16 cellular contexts compared by ENCODE assay signal in genomic region chr19:18651300-18651699, GRCh38. TPM values are rescaled to one million over a fixed set of nuclear protein-coding genes. Genes with fewer than 3 reads are reported as not detected.
DNase-seq lines count a peak whose midpoint lies in the region; ATAC-seq and TF ChIP-seq lines count a peak whose summit lies in the region.
"Had no signal": no experiment of that assay in that cellular context is flagged by ENCODE, and none has a peak within 500 bp of the region (broad histone marks: within the 10 kb centered on the region; RNA-seq: fewer than 3 reads in every experiment).

No MANE protein-coding gene starts in this region.

- H3K27me3 Mint-ChIP-seq in stimulated activated naive B cell treated with anti-CD40 and anti-IgM and Interleukin-4, amounts not matched to agents 10 μg/mL and 1 μg/mL and 100 μg/mL, for 72 hours: no peaks in the 10 kb centered on the region
- H3K27me3 Mint-ChIP-seq: activated naive CD4-positive, alpha-beta T cell treated with anti-CD3 and anti-CD28 coated beads, Interleukin-2, amount 10 ng/mL, durations not matched to agents 7 days and 5 days; T-helper 17 cell had no signal

- H3K27me3 ChIP-seq in esophagus (ENCODE audit: control insufficient read depth in 1 of 2, insufficient read depth in 2 of 2, low read length in 2 of 2) (no peaks in the 10 kb centered on the region), osteoblast (ENCODE audit: insufficient read depth, low read length) (no peaks in the 10 kb centered on the region), tibial nerve (no peaks in the 10 kb centered on the region)
- H3K27me3 ChIP-seq: left lung, right lobe of liver had no signal

- H3K9me3 Mint-ChIP-seq in stimulated activated naive B cell treated with anti-CD40 and anti-IgM and Interleukin-4, amounts not matched to agents 10 μg/mL and 1 μg/mL and 100 μg/mL, for 72 hours: peaks cover 0 to 8% of the 10 kb centered on the region in 2 donors
- H3K9me3 Mint-ChIP-seq: activated naive CD4-positive, alpha-beta T cell treated with anti-CD3 and anti-CD28 coated beads, Interleukin-2, amount 10 ng/mL, durations not matched to agents 7 days and 5 days; CD14-positive monocyte had no signal

- H3K27ac ChIP-seq in adipose tissue (ENCODE audit: low read depth, low read length) (peak overlapping the region; percentile 58), esophagus (ENCODE audit: low read depth in 2 of 2, low read length in 1 of 2) (peak overlapping the region; percentile 67 to 87), osteoblast (ENCODE audit: low read depth, low read length) (peak overlapping the region; percentile 100), tibial nerve (peak overlapping the region; percentile 61 to 95 (median 93))

- no peaks in the 10 kb centered on the region for H3K9me3 ChIP-seq in esophagus (ENCODE audit: control insufficient read depth in 2 of 2, insufficient read depth in 1 of 2, low read depth in 1 of 2, low read length in 1 of 2)
- H3K9me3 ChIP-seq in osteoblast (ENCODE audit: low read depth, low read length): no peaks in the 10 kb centered on the region
- H3K9me3 ChIP-seq in tibial nerve: no peaks in the 10 kb centered on the region
- H3K9me3 ChIP-seq: left lung, right lobe of liver had no signal

- ATAC-seq in GM19455 (IDR thresholded peaks at IDR 0.05; ENCODE audit: unreplicated experiment): no peak
- no peak for ATAC-seq in stimulated activated naive B cell treated with anti-CD40 and anti-IgM and Interleukin-4, amounts not matched to agents 10 μg/mL and 1 μg/mL and 100 μg/mL, for 72 hours (replicated peaks)
- no peak for ATAC-seq in GM21576 (IDR thresholded peaks at IDR 0.05; ENCODE audit: unreplicated experiment)
- ATAC-seq: natural killer cell, T-helper 17 cell had no signal

- H3K79me2 ChIP-seq in osteoblast (ENCODE audit: insufficient read depth, low read length): peaks cover 55% of the 10 kb centered on the region

- H3K4me3 ChIP-seq in esophagus (ENCODE audit: low read depth in 1 of 2, low read length in 2 of 2) (no peak overlapping the region), osteoblast (ENCODE audit: insufficient read depth, low read length) (peak overlapping the region; percentile 54), tibial nerve (no peak overlapping the region)
- H3K4me3 ChIP-seq: left lung, right lobe of liver had no signal

- 96 to 100% (median 100%) methylated on average over 1 of the region's 1 CpG for WGBS in adipose tissue, 3 donors
- WGBS in esophagus, 2 donors: 82 to 83% methylated on average over 1 of the region's 1 CpG
- 89 to 100% methylated on average over 1 of the region's 1 CpG for WGBS in tibial nerve, 2 donors

- peaks cover 8 to 12% of the 10 kb centered on the region in 2 donors for H3K4me1 ChIP-seq in esophagus (ENCODE audit: control insufficient read depth in 2 of 2, insufficient read depth in 2 of 2, low read length in 1 of 2)
- peaks cover 33% of the 10 kb centered on the region for H3K4me1 ChIP-seq in osteoblast (ENCODE audit: insufficient read depth, low read length)
- peaks cover 0 to 69% (median 45%) of the 10 kb centered on the region in 4 donors for H3K4me1 ChIP-seq in tibial nerve
- H3K4me1 ChIP-seq: right lobe of liver had no signal

- H3K4me1 Mint-ChIP-seq in stimulated activated naive B cell treated with anti-CD40 and anti-IgM and Interleukin-4, amounts not matched to agents 10 μg/mL and 1 μg/mL and 100 μg/mL, for 72 hours: peaks cover 31 to 38% of the 10 kb centered on the region in 2 donors

- peaks cover 0 to 4% of the 10 kb centered on the region in 2 donors for H3K36me3 ChIP-seq in esophagus (ENCODE audit: control insufficient read depth in 2 of 2, insufficient read depth in 2 of 2, low read length in 1 of 2)
- H3K36me3 ChIP-seq in osteoblast (ENCODE audit: insufficient read depth, low read length): no peaks in the 10 kb centered on the region
- no peaks in the 10 kb centered on the region for H3K36me3 ChIP-seq in tibial nerve
- H3K36me3 ChIP-seq: left lung, right lobe of liver had no signal

- DNase-seq in osteoblast (ENCODE audit: insufficient read length, low spot score, missing footprints) (peak; percentile 85), tibial nerve (ENCODE audit: low spot score in 2 of 2) (no peak)
- DNase-seq in stimulated activated naive B cell treated with anti-CD40 and anti-IgM and Interleukin-4, amounts not matched to agents 10 μg/mL and 1 μg/mL and 100 μg/mL, for 72 hours: no peak
- DNase-seq: activated CD4-positive, alpha-beta T cell treated with anti-CD3 and anti-CD28 coated beads for 1 hour; activated CD8-positive, alpha-beta memory T cell treated with anti-CD3 and anti-CD28 coated beads, Interleukin-2, amount 50 U/mL, for 48 hours; activated naive CD4-positive, alpha-beta T cell treated with anti-CD3 and anti-CD28 coated beads, Interleukin-2, amount 10 ng/mL, durations not matched to agents 7 days and 5 days; DND-41; left lung; natural killer cell; right lobe of liver; T-helper 17 cell had no signal

- H3K27ac Mint-ChIP-seq in stimulated activated naive B cell treated with anti-CD40 and anti-IgM and Interleukin-4, amounts not matched to agents 10 μg/mL and 1 μg/mL and 100 μg/mL, for 72 hours: no peak overlapping the region
- H3K27ac Mint-ChIP-seq: activated naive CD4-positive, alpha-beta T cell treated with anti-CD3 and anti-CD28 coated beads, Interleukin-2, amount 10 ng/mL, durations not matched to agents 7 days and 5 days; natural killer cell; T-helper 17 cell had no signal

- no peak for TF ChIP-seq CTCF in osteoblast (IDR thresholded peaks at IDR 0.05; ENCODE audit: extremely low read depth, low read depth, low read length)
- no peak for TF ChIP-seq CTCF in tibial nerve (IDR thresholded peaks at IDR 0.05)

- TF ChIP-seq EP300 in tibial nerve (IDR thresholded peaks at IDR 0.05): no peak

- H3K4me2 ChIP-seq in osteoblast (ENCODE audit: insufficient read depth, low read length): peak overlapping the region; percentile 84

- TF ChIP-seq POLR2A in tibial nerve (IDR thresholded peaks at IDR 0.05): no peak

- H3K4me3 Mint-ChIP-seq in stimulated activated naive B cell treated with anti-CD40 and anti-IgM and Interleukin-4, amounts not matched to agents 10 μg/mL and 1 μg/mL and 100 μg/mL, for 72 hours: no peak overlapping the region
- H3K4me3 Mint-ChIP-seq: activated naive CD4-positive, alpha-beta T cell treated with anti-CD3 and anti-CD28 coated beads, Interleukin-2, amount 10 ng/mL, durations not matched to agents 7 days and 5 days; CD14-positive monocyte; natural killer cell; T-helper 17 cell had no signal

- no peak overlapping the region for H2AFZ ChIP-seq in osteoblast (ENCODE audit: low read length)

- H3K36me3 Mint-ChIP-seq in stimulated activated naive B cell treated with anti-CD40 and anti-IgM and Interleukin-4, amounts not matched to agents 10 μg/mL and 1 μg/mL and 100 μg/mL, for 72 hours: peaks cover 19 to 38% of the 10 kb centered on the region in 2 donors
- H3K36me3 Mint-ChIP-seq: natural killer cell had no signal

- no peaks in the 10 kb centered on the region for H4K20me1 ChIP-seq in osteoblast (ENCODE audit: insufficient read depth, low read length)

RNA-seq across cellular contexts. Expression of gene KLHL26, which starts 14.5 kb away (rescaled TPM):
- polyA plus RNA-seq in adipose tissue: 1 to 10 TPM; 4.8 to 7.9 (median 6.6) TPM
- 1 to 10 TPM; 1.8 to 2.0 TPM for polyA plus RNA-seq in esophagus
- 5.1 and 5.3 TPM in 2 replicates for total RNA-seq in osteoblast
- 10 to 100 TPM; 12.9 to 38.4 (median 15.1) TPM for total RNA-seq in tibial nerve

RNA-seq across cellular contexts. Expression of gene CRTC1, which starts 32.2 kb away (rescaled TPM):
- polyA plus RNA-seq in adipose tissue (1 to 10 TPM; 5.3 to 8.3 (median 5.4) TPM), esophagus (1 to 10 TPM; 2.1 to 4.0 TPM)
- total RNA-seq in osteoblast (3.8 and 4.0 TPM in 2 replicates), tibial nerve (1 to 10 TPM; 4.0 to 7.8 (median 6.7) TPM)

RNA-seq across cellular contexts. Expression of gene TMEM59L, which starts 38.6 kb away (rescaled TPM):
- 1 to 10 TPM in 2 of 3 donors, under 1 TPM in 1; 0.61 to 3.3 (median 2.0) TPM for polyA plus RNA-seq in adipose tissue
- under 1 TPM; 0.41 to 0.71 TPM for polyA plus RNA-seq in esophagus
- 0.36 and 2.1 TPM in 2 replicates for total RNA-seq in osteoblast
- total RNA-seq in tibial nerve: 10 to 100 TPM in 1 of 4 donors, 1 to 10 TPM in 2, not detected in 1; 3.1 to 12.6 (median 4.2) TPM
- total RNA-seq: natural killer cell had no signal
- polyA plus RNA-seq: CD14-positive monocyte had no signal

RNA-seq across cellular contexts. Expression of gene CRLF1, which starts 44.7 kb away (rescaled TPM):
- polyA plus RNA-seq in adipose tissue (10 to 100 TPM in 2 of 3 donors, 1 to 10 TPM in 1; 7.0 to 57.6 (median 10.1) TPM), esophagus (10 to 100 TPM in 1 of 2 donors, 1 to 10 TPM in 1; 2.8 to 11.1 TPM)
- total RNA-seq in osteoblast (6.9 and 15.9 TPM in 2 replicates), tibial nerve (100 to 1,000 TPM in 1 of 4 donors, 10 to 100 TPM in 3; 27.4 to 115 (median 43.6) TPM)
- total RNA-seq: natural killer cell, T-helper 17 cell had no signal
